ENCODE assay signal across 1 cellular context in genomic region chr6:41779793-41780622, GRCh38.
A peak's percentile ranks its signal among the peaks of the same experiment; 100 is the strongest.
TF ChIP-seq lines count a peak whose summit lies in the region.

TSS of gene FRS3 (minus strand) at chr6:41779900. CDS start at chr6:41776987, 2,913 bp downstream.

TF ChIP-seq in GM12878, 131 proteins besides CTCF, POLR2A, EP300 and RAD21 (continued from another document and continues in another):
- TF ChIP-seq IKZF1 (conservative IDR thresholded peaks at IDR 0.05): peak; percentile 81
- TF ChIP-seq TAF1 (IDR thresholded peaks at IDR 0.05; ENCODE audit: borderline replicate concordance, low read depth, low read length): peak; percentile 30; the same call in 1 of the 2 replicates
- no peak for TF ChIP-seq ATF7 (IDR thresholded peaks at IDR 0.05; ENCODE audit: low read depth)
- no peak for TF ChIP-seq BCLAF1 (IDR thresholded peaks at IDR 0.05)
- TF ChIP-seq NFYA (IDR thresholded peaks at IDR 0.05; ENCODE audit: borderline replicate concordance, low read depth, low read length): no peak
- TF ChIP-seq IKZF2 (IDR thresholded peaks at IDR 0.05): no peak
- peak; percentile 73 to 76; a peak in 3 of 4 replicates for TF ChIP-seq BHLHE40 (IDR thresholded peaks at IDR 0.05; ENCODE audit: borderline replicate concordance in 1 of 2, low read depth in 2 of 2, low read length in 1 of 2)
- TF ChIP-seq ZBTB4 (CRISPR knock-in tag; IDR thresholded peaks at IDR 0.05): no peak
- TF ChIP-seq EED (IDR thresholded peaks at IDR 0.05; ENCODE audit: low read depth): no peak
- TF ChIP-seq GABPA (IDR thresholded peaks at IDR 0.05; ENCODE audit: low read depth): no peak
- no peak for TF ChIP-seq KAT2A (conservative IDR thresholded peaks at IDR 0.05; ENCODE audit: control insufficient read depth, low read depth, low read length)
- TF ChIP-seq HDAC2 (IDR thresholded peaks at IDR 0.05): no peak
- peak; percentile 68; the same call in 1 of the 2 replicates for TF ChIP-seq MXI1 (IDR thresholded peaks at IDR 0.05; ENCODE audit: low read depth, low read length)
- TF ChIP-seq IRF5 (IDR thresholded peaks at IDR 0.05; ENCODE audit: borderline replicate concordance): no peak
- TF ChIP-seq PAX8 (IDR thresholded peaks at IDR 0.05): no peak
- no peak for TF ChIP-seq JUNB (IDR thresholded peaks at IDR 0.05)
- TF ChIP-seq MYB (IDR thresholded peaks at IDR 0.05; ENCODE audit: borderline replicate concordance, low read depth, low read length): 0 out of 2 replicates have a peak, but pooled peaks have one; percentile 40
- TF ChIP-seq STAT3 (IDR thresholded peaks at IDR 0.05; ENCODE audit: low read depth, low read length): no peak
- TF ChIP-seq HDGF (IDR thresholded peaks at IDR 0.05): peak; percentile 95
- no peak for TF ChIP-seq NFIC (IDR thresholded peaks at IDR 0.05; ENCODE audit: low read depth, low read length)
- TF ChIP-seq ZZZ3 (IDR thresholded peaks at IDR 0.05; ENCODE audit: control insufficient read depth, insufficient read length, low read depth): no peak
- TF ChIP-seq, protein P1, sequence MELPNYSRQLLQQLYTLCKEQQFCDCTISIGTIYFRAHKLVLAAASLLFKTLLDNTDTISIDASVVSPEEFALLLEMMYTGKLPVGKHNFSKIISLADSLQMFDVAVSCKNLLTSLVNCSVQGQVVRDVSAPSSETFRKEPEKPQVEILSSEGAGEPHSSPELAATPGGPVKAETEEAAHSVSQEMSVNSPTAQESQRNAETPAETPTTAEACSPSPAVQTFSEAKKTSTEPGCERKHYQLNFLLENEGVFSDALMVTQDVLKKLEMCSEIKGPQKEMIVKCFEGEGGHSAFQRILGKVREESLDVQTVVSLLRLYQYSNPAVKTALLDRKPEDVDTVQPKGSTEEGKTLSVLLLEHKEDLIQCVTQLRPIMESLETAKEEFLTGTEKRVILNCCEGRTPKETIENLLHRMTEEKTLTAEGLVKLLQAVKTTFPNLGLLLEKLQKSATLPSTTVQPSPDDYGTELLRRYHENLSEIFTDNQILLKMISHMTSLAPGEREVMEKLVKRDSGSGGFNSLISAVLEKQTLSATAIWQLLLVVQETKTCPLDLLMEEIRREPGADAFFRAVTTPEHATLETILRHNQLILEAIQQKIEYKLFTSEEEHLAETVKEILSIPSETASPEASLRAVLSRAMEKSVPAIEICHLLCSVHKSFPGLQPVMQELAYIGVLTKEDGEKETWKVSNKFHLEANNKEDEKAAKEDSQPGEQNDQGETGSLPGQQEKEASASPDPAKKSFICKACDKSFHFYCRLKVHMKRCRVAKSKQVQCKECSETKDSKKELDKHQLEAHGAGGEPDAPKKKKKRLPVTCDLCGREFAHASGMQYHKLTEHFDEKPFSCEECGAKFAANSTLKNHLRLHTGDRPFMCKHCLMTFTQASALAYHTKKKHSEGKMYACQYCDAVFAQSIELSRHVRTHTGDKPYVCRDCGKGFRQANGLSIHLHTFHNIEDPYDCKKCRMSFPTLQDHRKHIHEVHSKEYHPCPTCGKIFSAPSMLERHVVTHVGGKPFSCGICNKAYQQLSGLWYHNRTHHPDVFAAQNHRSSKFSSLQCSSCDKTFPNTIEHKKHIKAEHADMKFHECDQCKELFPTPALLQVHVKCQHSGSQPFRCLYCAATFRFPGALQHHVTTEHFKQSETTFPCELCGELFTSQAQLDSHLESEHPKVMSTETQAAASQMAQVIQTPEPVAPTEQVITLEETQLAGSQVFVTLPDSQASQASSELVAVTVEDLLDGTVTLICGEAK (IDR thresholded peaks at IDR 0.05; ENCODE audit: borderline replicate concordance): no peak
- TF ChIP-seq BACH1 (IDR thresholded peaks at IDR 0.05; ENCODE audit: borderline replicate concordance): peak; percentile 53; the same call in 1 of the 2 replicates
- no peak for TF ChIP-seq CBX3 (IDR thresholded peaks at IDR 0.05; ENCODE audit: borderline replicate concordance, low read depth)
- TF ChIP-seq CHD2 (IDR thresholded peaks at IDR 0.05; ENCODE audit: borderline replicate concordance, low read depth, low read length): peak; percentile 71
- no peak for TF ChIP-seq ZNF217 (IDR thresholded peaks at IDR 0.05)
- TF ChIP-seq ZNF24 (IDR thresholded peaks at IDR 0.05): peak; percentile 70
- TF ChIP-seq ZBED1 (IDR thresholded peaks at IDR 0.05; ENCODE audit: borderline replicate concordance): no peak
- peak; percentile 44; the same call in 1 of the 2 replicates for TF ChIP-seq LARP7 (IDR thresholded peaks at IDR 0.05)
- TF ChIP-seq CBFB (IDR thresholded peaks at IDR 0.05; ENCODE audit: low read depth): no peak
- no peak for TF ChIP-seq ZNF384 (IDR thresholded peaks at IDR 0.05; ENCODE audit: borderline replicate concordance, low read depth, low read length)
- TF ChIP-seq, protein P2, sequence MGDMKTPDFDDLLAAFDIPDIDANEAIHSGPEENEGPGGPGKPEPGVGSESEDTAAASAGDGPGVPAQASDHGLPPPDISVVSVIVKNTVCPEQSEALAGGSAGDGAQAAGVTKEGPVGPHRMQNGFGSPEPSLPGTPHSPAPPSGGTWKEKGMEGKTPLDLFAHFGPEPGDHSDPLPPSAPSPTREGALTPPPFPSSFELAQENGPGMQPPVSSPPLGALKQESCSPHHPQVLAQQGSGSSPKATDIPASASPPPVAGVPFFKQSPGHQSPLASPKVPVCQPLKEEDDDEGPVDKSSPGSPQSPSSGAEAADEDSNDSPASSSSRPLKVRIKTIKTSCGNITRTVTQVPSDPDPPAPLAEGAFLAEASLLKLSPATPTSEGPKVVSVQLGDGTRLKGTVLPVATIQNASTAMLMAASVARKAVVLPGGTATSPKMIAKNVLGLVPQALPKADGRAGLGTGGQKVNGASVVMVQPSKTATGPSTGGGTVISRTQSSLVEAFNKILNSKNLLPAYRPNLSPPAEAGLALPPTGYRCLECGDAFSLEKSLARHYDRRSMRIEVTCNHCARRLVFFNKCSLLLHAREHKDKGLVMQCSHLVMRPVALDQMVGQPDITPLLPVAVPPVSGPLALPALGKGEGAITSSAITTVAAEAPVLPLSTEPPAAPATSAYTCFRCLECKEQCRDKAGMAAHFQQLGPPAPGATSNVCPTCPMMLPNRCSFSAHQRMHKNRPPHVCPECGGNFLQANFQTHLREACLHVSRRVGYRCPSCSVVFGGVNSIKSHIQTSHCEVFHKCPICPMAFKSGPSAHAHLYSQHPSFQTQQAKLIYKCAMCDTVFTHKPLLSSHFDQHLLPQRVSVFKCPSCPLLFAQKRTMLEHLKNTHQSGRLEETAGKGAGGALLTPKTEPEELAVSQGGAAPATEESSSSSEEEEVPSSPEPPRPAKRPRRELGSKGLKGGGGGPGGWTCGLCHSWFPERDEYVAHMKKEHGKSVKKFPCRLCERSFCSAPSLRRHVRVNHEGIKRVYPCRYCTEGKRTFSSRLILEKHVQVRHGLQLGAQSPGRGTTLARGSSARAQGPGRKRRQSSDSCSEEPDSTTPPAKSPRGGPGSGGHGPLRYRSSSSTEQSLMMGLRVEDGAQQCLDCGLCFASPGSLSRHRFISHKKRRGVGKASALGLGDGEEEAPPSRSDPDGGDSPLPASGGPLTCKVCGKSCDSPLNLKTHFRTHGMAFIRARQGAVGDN (IDR thresholded peaks at IDR 0.05): no peak
- peak; percentile 76 for TF ChIP-seq MEF2A (IDR thresholded peaks at IDR 0.05; ENCODE audit: insufficient read depth, low read depth, low read length)
- no peak for TF ChIP-seq TCF12 (IDR thresholded peaks at IDR 0.05; ENCODE audit: low read depth, low read length)
- TF ChIP-seq ZNF207 (IDR thresholded peaks at IDR 0.05; ENCODE audit: borderline replicate concordance): no peak
- TF ChIP-seq SMAD5 (IDR thresholded peaks at IDR 0.05; ENCODE audit: low read depth): no peak; the same call in 1 of the 2 replicates
- TF ChIP-seq EGR1 (IDR thresholded peaks at IDR 0.05; ENCODE audit: borderline replicate concordance in 1 of 2, low read depth in 2 of 2, low read length in 2 of 2): peak; percentile 47 to 99
- TF ChIP-seq TCF7 (IDR thresholded peaks at IDR 0.05; ENCODE audit: borderline replicate concordance): no peak
- TF ChIP-seq IRF4 (IDR thresholded peaks at IDR 0.05; ENCODE audit: low read depth, low read length): no peak
- no peak for TF ChIP-seq JUND (IDR thresholded peaks at IDR 0.05; ENCODE audit: low read depth, low read length)
- peak; percentile 64 for TF ChIP-seq SP1 (IDR thresholded peaks at IDR 0.05; ENCODE audit: low read depth, low read length)
- TF ChIP-seq, protein P3, sequence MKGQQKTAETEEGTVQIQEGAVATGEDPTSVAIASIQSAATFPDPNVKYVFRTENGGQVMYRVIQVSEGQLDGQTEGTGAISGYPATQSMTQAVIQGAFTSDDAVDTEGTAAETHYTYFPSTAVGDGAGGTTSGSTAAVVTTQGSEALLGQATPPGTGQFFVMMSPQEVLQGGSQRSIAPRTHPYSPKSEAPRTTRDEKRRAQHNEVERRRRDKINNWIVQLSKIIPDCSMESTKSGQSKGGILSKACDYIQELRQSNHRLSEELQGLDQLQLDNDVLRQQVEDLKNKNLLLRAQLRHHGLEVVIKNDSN (IDR thresholded peaks at IDR 0.05; ENCODE audit: borderline replicate concordance, extremely low read length, insufficient read depth, low read depth, low read length): no peak
- no peak for TF ChIP-seq ETV6 (conservative IDR thresholded peaks at IDR 0.05 in 1 of 2, IDR thresholded peaks at IDR 0.05 in 1 of 2; ENCODE audit: borderline replicate concordance in 1 of 2, low read depth in 1 of 2)
- TF ChIP-seq MTA2 (IDR thresholded peaks at IDR 0.05; ENCODE audit: low read depth): no peak
- no peak for TF ChIP-seq BCL11A (IDR thresholded peaks at IDR 0.05; ENCODE audit: low read depth, low read length)
- TF ChIP-seq, protein P4, sequence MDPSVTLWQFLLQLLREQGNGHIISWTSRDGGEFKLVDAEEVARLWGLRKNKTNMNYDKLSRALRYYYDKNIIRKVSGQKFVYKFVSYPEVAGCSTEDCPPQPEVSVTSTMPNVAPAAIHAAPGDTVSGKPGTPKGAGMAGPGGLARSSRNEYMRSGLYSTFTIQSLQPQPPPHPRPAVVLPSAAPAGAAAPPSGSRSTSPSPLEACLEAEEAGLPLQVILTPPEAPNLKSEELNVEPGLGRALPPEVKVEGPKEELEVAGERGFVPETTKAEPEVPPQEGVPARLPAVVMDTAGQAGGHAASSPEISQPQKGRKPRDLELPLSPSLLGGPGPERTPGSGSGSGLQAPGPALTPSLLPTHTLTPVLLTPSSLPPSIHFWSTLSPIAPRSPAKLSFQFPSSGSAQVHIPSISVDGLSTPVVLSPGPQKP (IDR thresholded peaks at IDR 0.05; ENCODE audit: low read depth, low read length): peak; percentile 61
- no peak for TF ChIP-seq BRCA1 (IDR thresholded peaks at IDR 0.05; ENCODE audit: low read depth, low read length)
